ENCODE assay signal across 8 cellular contexts in genomic region chr1:234724517-234725176, GRCh38.
DNase-seq lines count a peak whose midpoint lies in the region; ATAC-seq, FAIRE-seq and TF ChIP-seq lines count a peak whose summit lies in the region.

No MANE protein-coding gene starts in this region.

- peaks cover 99% of the 10 kb centered on the region for H3K4me1 Mint-ChIP-seq in CD14-positive monocyte

- intact Hi-C loops in CD14-positive monocyte (cut with micrococcal nuclease): loop anchor here (5.0 to 10.0 kb wide), 8 partner anchors 42 to 350 kb away; partner anchors contain the start of gene IRF2BP2 (in 1 of the 2)
- intact Hi-C loops in PC-3 (cut with micrococcal nuclease): loop anchor here (2.0 to 5.0 kb wide), 5 partner anchors 68 to 350 kb away; no protein-coding TSS in a partner anchor
- intact Hi-C loops in K562 (cut with micrococcal nuclease): loop anchor here (1.0 to 5.0 kb wide), 4 partner anchors 24 to 233 kb away; no protein-coding TSS in a partner anchor
- intact Hi-C loops in stomach (cut with DNase I; ENCODE audit: low total_unique reads): loop anchor here (10.0 kb wide), 1 partner anchor 110 kb away; the partner anchor contains the start of gene IRF2BP2

- H3K4me2 ChIP-seq in PC-3 (ENCODE audit: low read length): peak overlapping the region; percentile 70
- H3K4me2 ChIP-seq in K562 (ENCODE audit: insufficient read depth, low read length): peak overlapping the region; percentile 87

- 6% methylated on average over 15 of the region's 16 CpGs for whole genome bisulfite sequencing in K562 (ENCODE audit: insufficient coverage, low coverage, missing lambda C conversion rate)
- WGBS in stomach, 5 donors: 0 to 2% (median 1%) methylated on average over 12 to 16 of the region's 16 CpGs

- H3K9me2 ChIP-seq in PC-3 (replicated peaks; ENCODE audit: low read length): no peaks in the 10 kb centered on the region

- peak; percentile 48 for ATAC-seq in PC-3
- peak; percentile 72 for ATAC-seq in K562
- ATAC-seq in GM18858 (IDR thresholded peaks at IDR 0.05; ENCODE audit: unreplicated experiment): no peak

- H3K9me3 ChIP-seq in PC-3 (ENCODE audit: low read length) (no peaks in the 10 kb centered on the region), K562 (replicated peaks; ENCODE audit: control insufficient read depth, insufficient read depth, low read depth, low read length) (no peaks in the 10 kb centered on the region), stomach (no peaks in the 10 kb centered on the region)

- BruUV-seq in PC-3 (replicated peaks; lab: Mats Ljungman, UMichigan): TSS peak; percentile 85
- TSS peak; percentile 97 for BruUV-seq in K562 (replicated peaks; lab: Mats Ljungman, UMichigan)

- H3K79me2 ChIP-seq in PC-3 (ENCODE audit: low read length): no peaks in the 10 kb centered on the region
- H3K79me2 ChIP-seq in K562 (ENCODE audit: control insufficient read depth, insufficient read depth, low read length): no peaks in the 10 kb centered on the region

- H3K27me3 ChIP-seq in PC-3 (ENCODE audit: low read length) (no peaks in the 10 kb centered on the region), K562 (ENCODE audit: control insufficient read depth in 2 of 2, insufficient read depth in 2 of 2, low read length in 2 of 2) (no peaks in the 10 kb centered on the region), layer of hippocampus (ENCODE audit: control insufficient read depth, insufficient read depth, low read length) (no peaks in the 10 kb centered on the region), stomach (no peaks in the 10 kb centered on the region)

- DNase-seq in CD14-positive monocyte (ENCODE audit: low spot score): no peak
- peak; percentile 70 for DNase-seq in HEK293T (ENCODE audit: extremely low spot score)
- DNase-seq in PC-3: no peak
- DNase-seq in K562 (ENCODE audit: extremely low read depth in 1 of 4, low spot score in 3 of 4): peak in 3 of 4 experiments; percentile 52 to 76 (median 67)
- peak; percentile 82 for DNase-seq in stomach
- no peak for DNase-seq in NCI-H524 treated with DMSO at 0.1 percent for 48 hours (lab: John Stamatoyannopoulos, UW)

- POLR2A ChIA-PET in HEK293T (lab: Yijun Ruan, JAX): interaction anchor here (0.7 to 8.4 kb wide), 33 partner anchors 9 to 265 kb away, joined by 3 to 154 read pairs (median 5); partner anchors contain the start of gene IRF2BP2
- POLR2A ChIA-PET in PC-3 (lab: Charles Lee; ENCODE audit: unreplicated experiment): interaction anchor here (0.5 to 1.3 kb wide), 17 partner anchors 20 to 354 kb away, joined by 3 to 45 read pairs (median 5); no protein-coding TSS in a partner anchor
- POLR2A ChIA-PET in K562 (lab: Yijun Ruan, JAX): interaction anchor here (0.6 to 3.5 kb wide), 33 partner anchors 9 to 366 kb away, joined by 3 to 42 read pairs (median 4); partner anchors contain the start of gene IRF2BP2

- peak overlapping the region; percentile 93 to 98 (median 97) for H3K27ac Mint-ChIP-seq in CD14-positive monocyte

- CTCF ChIA-PET in HEK293T (lab: Yijun Ruan, JAX): interaction anchor here (0.8 to 1.3 kb wide), 9 partner anchors 11 to 359 kb away, joined by 3 to 7 read pairs (median 4); no protein-coding TSS in a partner anchor
- CTCF ChIA-PET in PC-3 (lab: Charles Lee): interaction anchor here (0.6 to 0.8 kb wide), 7 partner anchors 19 to 286 kb away, joined by 3 to 10 read pairs (median 3); no protein-coding TSS in a partner anchor
- CTCF ChIA-PET in K562 (lab: Yijun Ruan, JAX; ENCODE audit: low intra/inter-chr PET ratio): no interaction called here

- H3K27ac ChIP-seq in PC-3 (ENCODE audit: low read length) (peak overlapping the region; percentile 99), K562 (ENCODE audit: extremely low read depth, low read depth, low read length) (peak overlapping the region; percentile 97), layer of hippocampus (ENCODE audit: low read depth, low read length) (peak overlapping the region; percentile 99), stomach (peak overlapping the region; percentile 97 to 99 (median 98))

- H3K9me3 Mint-ChIP-seq in CD14-positive monocyte: peaks cover 0 to 4% (median 0%) of the 10 kb centered on the region in 7 donors

- 0 out of 4 replicates have a peak, but pooled peaks of 1 of the 2 experiments have one; percentile 5 for TF ChIP-seq RAD21 in K562 (CRISPR knock-in tag; conservative IDR thresholded peaks at IDR 0.05 in 1 of 2, IDR thresholded peaks at IDR 0.05 in 1 of 2)

- H3F3A ChIP-seq in PC-3 (ENCODE audit: low read length, unreplicated experiment): peaks cover 9% of the 10 kb centered on the region

- H3K27me3 Mint-ChIP-seq in CD14-positive monocyte (ENCODE audit: low read depth in 3 of 3): peaks cover 0 to 2% (median 0%) of the 10 kb centered on the region in 3 donors

- H2AFZ ChIP-seq in PC-3 (ENCODE audit: low read length) (0 out of 2 replicates have a peak overlapping the region, but pooled peaks have one; percentile 0), K562 (ENCODE audit: low read depth, low read length) (peak overlapping the region; percentile 87)

- peaks cover 5% of the 10 kb centered on the region for H3K9me1 ChIP-seq in K562 (ENCODE audit: control insufficient read depth, insufficient read depth, low read length)

- H3K9ac ChIP-seq in PC-3 (ENCODE audit: low read length): peak overlapping the region; percentile 74
- peak overlapping the region; percentile 88 to 91 for H3K9ac ChIP-seq in K562 (ENCODE audit: insufficient read depth in 1 of 2, low read depth in 2 of 2, low read length in 2 of 2)

- TF ChIP-seq CTCF in CD14-positive monocyte (IDR thresholded peaks at IDR 0.05) (no peak), PC-3 (conservative IDR thresholded peaks at IDR 0.05; ENCODE audit: low read depth, low read length) (no peak), K562 (IDR thresholded peaks at IDR 0.05 in 2 of 3, conservative IDR thresholded peaks at IDR 0.05 in 1 of 3; ENCODE audit: insufficient read depth in 2 of 3, low read depth in 1 of 3, low read length in 3 of 3) (no peak), stomach (IDR thresholded peaks at IDR 0.05) (no peak)

- no peak; the same call in 1 of the 2 replicates for TF ChIP-seq POLR2A in K562 (conservative IDR thresholded peaks at IDR 0.05)
- TF ChIP-seq POLR2A in stomach (IDR thresholded peaks at IDR 0.05): no peak

- no peaks in the 10 kb centered on the region for H3K36me3 ChIP-seq in PC-3 (ENCODE audit: low read depth, low read length)
- H3K36me3 ChIP-seq in K562 (ENCODE audit: control insufficient read depth, insufficient read depth, low read length): no peaks in the 10 kb centered on the region
- H3K36me3 ChIP-seq in stomach: no peaks in the 10 kb centered on the region

- peak overlapping the region; percentile 65 to 85 for H3K4me3 Mint-ChIP-seq in CD14-positive monocyte

- in situ Hi-C loops in K562 (cut with MboI): loop anchor here (10.0 kb wide), 1 partner anchor 110 kb away; the partner anchor contains the start of gene IRF2BP2

- peaks cover 1 to 3% of the 10 kb centered on the region in 2 donors for H3K36me3 Mint-ChIP-seq in CD14-positive monocyte

- H4K20me1 ChIP-seq in PC-3 (ENCODE audit: low read length) (no peaks in the 10 kb centered on the region), K562 (replicated peaks; ENCODE audit: control insufficient read depth, insufficient read depth, low read length) (no peaks in the 10 kb centered on the region)

- peaks cover 57% of the 10 kb centered on the region for H3K4me1 ChIP-seq in PC-3 (ENCODE audit: insufficient read depth, low read length)
- H3K4me1 ChIP-seq in K562 (replicated peaks in 1 of 2; ENCODE audit: control insufficient read depth in 2 of 2, insufficient read depth in 2 of 2, low read length in 2 of 2): peaks cover 53 to 83% of the 10 kb centered on the region in 2 experiments
- peaks cover 72 to 99% (median 84%) of the 10 kb centered on the region in 4 donors for H3K4me1 ChIP-seq in stomach

- no peak for TF ChIP-seq EP300 in K562 (IDR thresholded peaks at IDR 0.05; ENCODE audit: low read length)
- peak; percentile 57 for TF ChIP-seq EP300 in stomach (IDR thresholded peaks at IDR 0.05)

- H3K4me3 ChIP-seq in PC-3 (ENCODE audit: low read length): peak overlapping the region; percentile 50
- peak overlapping the region; percentile 17; the same call in 1 of the 2 replicates for H3K4me3 ChIP-seq in K562
- H3K4me3 ChIP-seq in stomach: peak overlapping the region in 3 of 4 donors; percentile 2 to 13 (median 10)

- FAIRE-seq in K562 (lab: Jason Lieb, UNC): no peak

TF ChIP-seq in HEK293T, 16 proteins besides CTCF, POLR2A, EP300 and RAD21:
- TF ChIP-seq L3MBTL2 (conservative IDR thresholded peaks at IDR 0.05) (peak; percentile 6), SUZ12 (IDR thresholded peaks at IDR 0.05) (no peak), FOXA1 (IDR thresholded peaks at IDR 0.05) (no peak), ARNT (IDR thresholded peaks at IDR 0.05) (no peak)

TF ChIP-seq in K562, 482 proteins besides CTCF, POLR2A, EP300 and RAD21 (continues in another document):
- TF ChIP-seq GTF3C2 (IDR thresholded peaks at IDR 0.05; ENCODE audit: borderline replicate concordance, extremely low read depth, insufficient read length) (no peak), ZNF311 (CRISPR knock-in tag; IDR thresholded peaks at IDR 0.05) (no peak), TEAD1 (CRISPR knock-in tag; IDR thresholded peaks at IDR 0.05) (peak; percentile 43 to 57; a peak in 3 of 4 replicates), ID3 (CRISPR knock-in tag; IDR thresholded peaks at IDR 0.05) (no peak), ID3 (tag; IDR thresholded peaks at IDR 0.05) (peak; percentile 40; the same call in 1 of the 2 replicates)

Comparison
In these comparisons a context has a peak if more than half of its experiments do, and no peak if none do; other contexts are left out.
1. DNase-seq: peak in HEK293T (single experiment), K562 (3 of 4) and stomach (single experiment); none in CD14-positive monocyte (single experiment), PC-3 (single experiment) and NCI-H524 treated with DMSO at 0.1 percent for 48 hours (single experiment).
2. Peak in every context shown above with its lines, with median percentiles within 50 percentile points of each other: H3K27ac ChIP-seq and H3K4me3 ChIP-seq.